ENCODE assay signal across 32 cellular contexts in the genomic region with DNA sequence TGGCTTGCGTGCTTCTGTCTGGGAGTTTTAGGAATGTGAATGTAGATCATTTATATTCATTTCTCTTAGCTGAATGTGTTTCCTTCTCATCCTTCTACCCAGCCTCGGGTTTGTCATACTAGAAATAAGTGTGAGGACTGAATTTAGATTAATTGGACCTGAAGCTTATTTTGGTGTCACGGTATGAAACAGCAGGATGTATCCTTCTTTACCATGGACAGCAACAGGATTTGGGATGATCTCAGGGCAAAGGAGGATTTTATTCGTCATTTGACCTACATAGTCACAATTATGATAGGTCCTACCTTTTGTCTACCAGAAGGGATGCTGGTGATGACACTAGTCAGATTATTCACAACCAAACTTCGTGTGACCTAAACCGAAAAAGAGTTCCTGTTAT.
"Had no signal": no experiment of that assay in that cellular context is flagged by ENCODE, and none has a peak within 500 bp of the region (broad histone marks: within the 10 kb centered on the region; RNA-seq: fewer than 3 reads in every experiment).

No MANE protein-coding gene starts in this region.

- FAIRE-seq: colon had no signal

- H3K4me1 Mint-ChIP-seq: activated CD4-positive, alpha-beta T cell treated with anti-CD3 and anti-CD28 coated beads for 36 hours; activated CD4-positive, alpha-beta T cell treated with anti-CD3 and anti-CD28 coated beads, Interleukin-2, amount 10 ng/mL, durations not matched to agents 24 days and 14 days; activated naive CD4-positive, alpha-beta T cell treated with anti-CD3 and anti-CD28 coated beads, Interleukin-2, amount 10 ng/mL, durations not matched to agents 7 days and 5 days; activated naive CD8-positive, alpha-beta T cell treated with anti-CD3 and anti-CD28 coated beads, Interleukin-2, amount 10 ng/mL, durations not matched to agents 7 days and 5 days; brain had no signal

- H3K4me1 ChIP-seq: ascending aorta, breast epithelium, esophagus squamous epithelium, gastroesophageal sphincter, heart right ventricle had no signal

- H3K4me3 Mint-ChIP-seq: activated CD4-positive, alpha-beta memory T cell treated with anti-CD3 and anti-CD28 coated beads for 36 hours; activated CD4-positive, alpha-beta T cell treated with anti-CD3 and anti-CD28 coated beads for 36 hours; activated CD4-positive, alpha-beta T cell treated with anti-CD3 and anti-CD28 coated beads, Interleukin-2, amount 10 ng/mL, durations not matched to agents 24 days and 14 days; activated CD8-positive, alpha-beta T cell treated with anti-CD3 and anti-CD28 coated beads, Interleukin-2, amount 10 ng/mL, durations not matched to agents 7 days and 5 days; activated naive CD4-positive, alpha-beta T cell treated with anti-CD3 and anti-CD28 coated beads, Interleukin-2, amount 10 ng/mL, durations not matched to agents 7 days and 5 days; activated naive CD8-positive, alpha-beta T cell treated with anti-CD3 and anti-CD28 coated beads, Interleukin-2, amount 10 ng/mL, durations not matched to agents 7 days and 5 days; activated T-cell treated with anti-CD3 and anti-CD28 coated beads, Interleukin-2, amount 50 U/mL, for 24 hours; activated T-cell treated with anti-CD3 and anti-CD28 coated beads, Interleukin-2, amount 50 U/mL, for 72 hours; brain; effector memory CD8-positive, alpha-beta T cell had no signal

- H3K4me3 ChIP-seq: ascending aorta, breast epithelium, cardiac muscle cell, esophagus squamous epithelium, gastroesophageal sphincter, heart right ventricle, hepatocyte had no signal

- H3K9me3 ChIP-seq: ascending aorta, breast epithelium, esophagus squamous epithelium, gastroesophageal sphincter had no signal

- H3K36me3 Mint-ChIP-seq: activated CD4-positive, alpha-beta memory T cell treated with anti-CD3 and anti-CD28 coated beads for 36 hours; activated naive CD4-positive, alpha-beta T cell treated with anti-CD3 and anti-CD28 coated beads, Interleukin-2, amount 10 ng/mL, durations not matched to agents 7 days and 5 days; activated naive CD8-positive, alpha-beta T cell treated with anti-CD3 and anti-CD28 coated beads, Interleukin-2, amount 10 ng/mL, durations not matched to agents 7 days and 5 days had no signal

- H3K36me3 ChIP-seq: ascending aorta, breast epithelium, cardiac muscle cell, esophagus squamous epithelium, gastroesophageal sphincter, heart right ventricle had no signal

- ATAC-seq: activated CD4-positive, alpha-beta T cell treated with anti-CD3 and anti-CD28 coated beads for 36 hours; activated CD8-positive, alpha-beta T cell treated with anti-CD3 and anti-CD28 coated beads, Interleukin-2, amount 10 ng/mL, durations not matched to agents 7 days and 5 days; activated naive CD4-positive, alpha-beta T cell treated with anti-CD3 and anti-CD28 coated beads, Interleukin-2, amount 50 U/mL, for 72 hours; activated T-cell treated with anti-CD3 and anti-CD28 coated beads, Interleukin-2, amount 50 U/mL, for 72 hours; effector memory CD8-positive, alpha-beta T cell; gastroesophageal sphincter; heart right ventricle had no signal

- H3K27ac ChIP-seq: ascending aorta, breast epithelium, cardiac muscle cell, epithelial cell of prostate, esophagus squamous epithelium, gastroesophageal sphincter, heart right ventricle, hepatocyte had no signal

- H3K4me2 ChIP-seq: hepatocyte had no signal

- H2AFZ ChIP-seq: hepatocyte had no signal

- H3K27ac Mint-ChIP-seq: activated CD4-positive, alpha-beta memory T cell treated with anti-CD3 and anti-CD28 coated beads for 36 hours; activated CD4-positive, alpha-beta T cell treated with anti-CD3 and anti-CD28 coated beads for 36 hours; activated CD4-positive, alpha-beta T cell treated with anti-CD3 and anti-CD28 coated beads, Interleukin-2, amount 10 ng/mL, durations not matched to agents 24 days and 14 days; activated CD8-positive, alpha-beta T cell treated with anti-CD3 and anti-CD28 coated beads, Interleukin-2, amount 10 ng/mL, durations not matched to agents 7 days and 5 days; activated naive CD4-positive, alpha-beta T cell treated with anti-CD3 and anti-CD28 coated beads, Interleukin-2, amount 10 ng/mL, durations not matched to agents 7 days and 5 days; activated naive CD4-positive, alpha-beta T cell treated with anti-CD3 and anti-CD28 coated beads, Interleukin-2, amount 50 U/mL, for 72 hours; activated naive CD8-positive, alpha-beta T cell treated with anti-CD3 and anti-CD28 coated beads, Interleukin-2, amount 10 ng/mL, durations not matched to agents 7 days and 5 days; activated T-cell treated with anti-CD3 and anti-CD28 coated beads, Interleukin-2, amount 50 U/mL, for 24 hours; activated T-cell treated with anti-CD3 and anti-CD28 coated beads, Interleukin-2, amount 50 U/mL, for 72 hours; effector memory CD8-positive, alpha-beta T cell had no signal

- DNase-seq: activated CD4-positive, alpha-beta memory T cell treated with anti-CD3 and anti-CD28 coated beads for 36 hours; activated CD4-positive, alpha-beta T cell treated with anti-CD3 and anti-CD28 coated beads for 36 hours; activated CD4-positive, alpha-beta T cell treated with anti-CD3 and anti-CD28 coated beads, Interleukin-2, amount 10 ng/mL, durations not matched to agents 24 days and 14 days; activated CD4-positive, CD25-positive, alpha-beta regulatory T cell; activated CD4-positive, CD25-positive, alpha-beta regulatory T cell treated with anti-CD3 and anti-CD28 coated beads, Interleukin-2, amount 50 U/mL, for 72 hours; activated CD8-positive, alpha-beta memory T cell treated with anti-CD3 and anti-CD28 coated beads, Interleukin-2, amount 50 U/mL, for 48 hours; activated CD8-positive, alpha-beta T cell treated with anti-CD3 and anti-CD28 coated beads, Interleukin-2, amount 10 ng/mL, durations not matched to agents 7 days and 5 days; activated gamma-delta T cell; activated naive CD4-positive, alpha-beta T cell; activated naive CD4-positive, alpha-beta T cell treated with anti-CD3 and anti-CD28 coated beads, Interleukin-2, amount 10 ng/mL, durations not matched to agents 7 days and 5 days; activated naive CD8-positive, alpha-beta T cell treated with anti-CD3 and anti-CD28 coated beads, Interleukin-2, amount 10 ng/mL, durations not matched to agents 7 days and 5 days; activated T-cell treated with anti-CD3 and anti-CD28 coated beads for 4 hours; activated T-cell treated with anti-CD3 and anti-CD28 coated beads, Interleukin-2, amount 50 U/mL, for 24 hours; activated T-cell treated with anti-CD3 and anti-CD28 coated beads, Interleukin-2, amount 50 U/mL, for 72 hours; central memory CD4-positive, alpha-beta T cell; cortex of kidney; dermis blood vessel endothelial cell; effector CD4-positive, alpha-beta T cell; effector memory CD8-positive, alpha-beta T cell; esophagus squamous epithelium; foreskin melanocyte; heart right ventricle; T-helper 2 cell had no signal

- H3K27me3 ChIP-seq: ascending aorta, breast epithelium, cardiac muscle cell, esophagus squamous epithelium, gastroesophageal sphincter, heart right ventricle, hepatocyte had no signal

- H3K79me2 ChIP-seq: hepatocyte had no signal

- H3K27me3 Mint-ChIP-seq: activated CD4-positive, alpha-beta memory T cell treated with anti-CD3 and anti-CD28 coated beads for 36 hours; activated CD4-positive, alpha-beta T cell treated with anti-CD3 and anti-CD28 coated beads for 36 hours; activated CD4-positive, alpha-beta T cell treated with anti-CD3 and anti-CD28 coated beads, Interleukin-2, amount 10 ng/mL, durations not matched to agents 24 days and 14 days; activated naive CD4-positive, alpha-beta T cell treated with anti-CD3 and anti-CD28 coated beads, Interleukin-2, amount 10 ng/mL, durations not matched to agents 7 days and 5 days; activated naive CD8-positive, alpha-beta T cell treated with anti-CD3 and anti-CD28 coated beads, Interleukin-2, amount 10 ng/mL, durations not matched to agents 7 days and 5 days; activated T-cell treated with anti-CD3 and anti-CD28 coated beads, Interleukin-2, amount 50 U/mL, for 24 hours had no signal
